ENCODE assay signal across 1 cellular context in the genomic region with DNA sequence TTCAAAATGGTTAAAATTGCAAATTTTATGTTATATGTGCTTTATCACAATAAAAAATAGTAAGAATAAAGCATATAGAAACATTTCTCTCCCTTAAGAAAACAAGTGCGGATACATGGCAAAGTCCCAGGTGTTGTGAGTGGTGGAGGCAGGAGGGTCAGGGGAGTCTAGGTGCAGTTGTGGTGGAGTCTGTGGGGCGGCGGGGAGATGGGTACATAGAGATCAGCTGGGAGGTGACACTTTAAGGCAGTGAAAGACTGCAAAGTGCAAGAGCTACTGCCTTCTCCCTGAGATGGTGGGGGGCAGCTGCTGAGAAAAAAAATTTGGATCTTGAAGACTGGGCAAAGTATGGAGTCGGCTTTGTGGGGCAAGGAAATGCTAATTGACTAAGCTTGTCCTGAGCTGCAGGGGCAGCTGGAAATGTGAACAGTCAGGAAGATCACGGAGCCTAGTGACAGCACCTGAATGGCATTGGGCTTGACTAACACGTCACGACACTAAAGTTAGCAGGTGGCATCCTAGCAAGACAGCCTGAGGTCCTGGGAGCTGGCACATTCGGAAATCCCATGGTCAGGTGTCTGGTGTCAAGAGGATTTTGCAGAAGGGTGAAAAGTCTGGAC.
A peak's percentile ranks its signal among the peaks of the same experiment; 100 is the strongest.
TF ChIP-seq lines count a peak whose summit lies in the region.

No MANE protein-coding gene starts in this region.

TF ChIP-seq in HepG2, 621 proteins besides CTCF, POLR2A, EP300 and RAD21 (continued from another document):
- TF ChIP-seq DNMT3B (CRISPR knock-in tag; conservative IDR thresholded peaks at IDR 0.05), result no peak
- TF ChIP-seq CREB1 (IDR thresholded peaks at IDR 0.05), result 0 out of 2 replicates have a peak, but pooled peaks have one; percentile 38
- no peak for TF ChIP-seq CREB1 (CRISPR knock-in tag; IDR thresholded peaks at IDR 0.05)
